Comparison of ENCODE assay signal across 10 cellular contexts in genomic region chr15:59553879-59554735, GRCh38. TPM values are rescaled to one million over a fixed set of nuclear protein-coding genes. Genes with fewer than 3 reads are reported as not detected.
DNase-seq lines count a peak whose midpoint lies in the region; ATAC-seq and TF ChIP-seq lines count a peak whose summit lies in the region.
"Had no signal": no experiment of that assay in that cellular context is flagged by ENCODE, and none has a peak within 500 bp of the region (broad histone marks: within the 10 kb centered on the region; RNA-seq: fewer than 3 reads in every experiment).

No MANE protein-coding gene starts in this region.

- H3K27me3 ChIP-seq in ACC112 (ENCODE audit: insufficient read depth, low read length) = no peaks in the 10 kb centered on the region
- H3K27me3 ChIP-seq in hepatocyte = no peaks in the 10 kb centered on the region
- H3K27me3 ChIP-seq: MG63 had no signal

- peaks cover 76% of the 10 kb centered on the region for H3K27me3 Mint-ChIP-seq in WTC11 (ENCODE audit: low read depth)

- H3K4me1 ChIP-seq in ACC112 (ENCODE audit: control insufficient read depth, insufficient read depth, low read length, unreplicated experiment) = peaks cover 28% of the 10 kb centered on the region
- H3K4me1 ChIP-seq in hepatocyte (ENCODE audit: insufficient read depth) = peaks cover 9% of the 10 kb centered on the region

- CTCF ChIA-PET in WTC11 (lab: Charles Lee) = no interaction called here

- peaks cover 18% of the 10 kb centered on the region for H3K4me1 Mint-ChIP-seq in WTC11

- H3K4me3 ChIP-seq in ACC112 (ENCODE audit: low read depth, low read length) = no peak overlapping the region
- H3K4me3 ChIP-seq in hepatocyte = no peak overlapping the region
- H3K4me3 ChIP-seq: MG63 had no signal

- H3K79me2 ChIP-seq in ACC112 (ENCODE audit: control insufficient read depth, insufficient read depth, low read length, unreplicated experiment) (no peaks in the 10 kb centered on the region), hepatocyte (no peaks in the 10 kb centered on the region)

- POLR2A ChIA-PET in WTC11 (lab: Charles Lee) = no interaction called here

- peak overlapping the region; percentile 27 for H3K27ac ChIP-seq in ACC112 (ENCODE audit: low read depth, low read length)
- peak overlapping the region; percentile 63 for H3K27ac ChIP-seq in hepatocyte

- peak overlapping the region; percentile 19 for H3K4me2 ChIP-seq in hepatocyte

- no peak overlapping the region for H3K4me3 Mint-ChIP-seq in WTC11

- 77% methylated on average over 7 of the region's 12 CpGs for WGBS in hepatocyte (ENCODE audit: low lambda C conversion rate, missing lambda C conversion rate)

- no peaks in the 10 kb centered on the region for H3K36me3 Mint-ChIP-seq in WTC11
- no peaks in the 10 kb centered on the region for H3K36me3 Mint-ChIP-seq in activated naive CD4-positive, alpha-beta T cell treated with anti-CD3 and anti-CD28 coated beads, Interleukin-2, amount 50 U/mL, for 72 hours

- no peaks in the 10 kb centered on the region for H3K9me3 Mint-ChIP-seq in WTC11
- H3K9me3 Mint-ChIP-seq in activated naive CD4-positive, alpha-beta T cell treated with anti-CD3 and anti-CD28 coated beads, Interleukin-2, amount 50 U/mL, for 72 hours = no peaks in the 10 kb centered on the region

- no peak overlapping the region for H3K27ac Mint-ChIP-seq in WTC11
- no peak overlapping the region for H3K27ac Mint-ChIP-seq in activated naive CD4-positive, alpha-beta T cell treated with anti-CD3 and anti-CD28 coated beads, Interleukin-2, amount 50 U/mL, for 72 hours

- H3K9me3 ChIP-seq in hepatocyte (ENCODE audit: low read depth) = no peaks in the 10 kb centered on the region
- H3K9me3 ChIP-seq: MG63 had no signal

- DNase-seq in HT-29 (ENCODE audit: low spot score) = peak; percentile 97
- DNase-seq in WTC11 (ENCODE audit: low spot score) = no peak
- peak; percentile 54 for DNase-seq in hepatocyte (ENCODE audit: low spot score)
- DNase-seq in NCI-H345 treated with DMSO at 0.1 percent for 48 hours (lab: John Stamatoyannopoulos, UW; ENCODE audit: unreplicated experiment) = no peak
- no peak for DNase-seq in activated naive CD4-positive, alpha-beta T cell treated with anti-CD3 and anti-CD28 coated beads, Interleukin-2, amount 50 U/mL, for 72 hours (ENCODE audit: low spot score in 2 of 2)
- DNase-seq: central memory CD4-positive, alpha-beta T cell; MG63 had no signal

- H4K20me1 ChIP-seq in hepatocyte (ENCODE audit: insufficient read depth, poor library complexity, severe bottlenecking) = no peaks in the 10 kb centered on the region

- no peak for TF ChIP-seq CTCF in WTC11 (IDR thresholded peaks at IDR 0.05)
- TF ChIP-seq CTCF in hepatocyte (IDR thresholded peaks at IDR 0.05; ENCODE audit: poor library complexity) = no peak

- H3K36me3 ChIP-seq in ACC112 (ENCODE audit: insufficient read depth, low read length) (no peaks in the 10 kb centered on the region), hepatocyte (replicated peaks; ENCODE audit: insufficient read depth, low read depth) (no peaks in the 10 kb centered on the region)
- H3K36me3 ChIP-seq: MG63 had no signal

- H3K9me2 ChIP-seq in hepatocyte (replicated peaks; ENCODE audit: insufficient read depth) = no peaks in the 10 kb centered on the region

- H2AFZ ChIP-seq in ACC112 (ENCODE audit: low read length, unreplicated experiment) (no peak overlapping the region), hepatocyte (no peak overlapping the region)

- ATAC-seq in WTC11 (no peak), HG03135 (IDR thresholded peaks at IDR 0.05; ENCODE audit: unreplicated experiment) (no peak), GM21367 (IDR thresholded peaks at IDR 0.05; ENCODE audit: unreplicated experiment) (no peak)
- no peak for ATAC-seq in activated naive CD4-positive, alpha-beta T cell treated with anti-CD3 and anti-CD28 coated beads, Interleukin-2, amount 50 U/mL, for 72 hours

TF ChIP-seq in WTC11, 78 proteins besides CTCF, POLR2A, EP300 and RAD21:
- TF ChIP-seq CBFB (CRISPR knock-in tag; IDR thresholded peaks at IDR 0.05; ENCODE audit: low read depth) = no peak
- TF ChIP-seq MAX (CRISPR knock-in tag; IDR thresholded peaks at IDR 0.05) = no peak
- peak; percentile 65 for TF ChIP-seq GABPB1 (CRISPR knock-in tag; IDR thresholded peaks at IDR 0.05)
- TF ChIP-seq HMGXB4 (CRISPR knock-in tag; IDR thresholded peaks at IDR 0.05) = no peak
TF ChIP-seq in WTC11: peak in this region for 1.

RNA-seq across cellular contexts. Expression of gene GCNT3, which starts 57.5 kb away (rescaled TPM):
- total RNA-seq in HT-29 (2014; rRNA removed; shearing (Covaris generic)) = 154 and 164 TPM in 2 replicates
- total RNA-seq in WTC11 (2021) (0.07 to 0.20 TPM (median 0.11 TPM) in 3 replicates), hepatocyte (17.5 and 21.6 TPM in 2 replicates)
- 14.6 and 19.9 TPM in 2 replicates for polyA plus RNA-seq in hepatocyte
- total RNA-seq in activated naive CD4-positive, alpha-beta T cell treated with anti-CD3 and anti-CD28 coated beads, Interleukin-2, amount 50 U/mL, for 72 hours = not detected

Comparison
In these comparisons a context has a peak if more than half of its experiments do, and no peak if none do; other contexts are left out.
1. DNase-seq: peak in HT-29 (single experiment) and hepatocyte (single experiment); none in WTC11 (single experiment), NCI-H345 treated with DMSO at 0.1 percent for 48 hours (single experiment) and activated naive CD4-positive, alpha-beta T cell treated with anti-CD3 and anti-CD28 coated beads, Interleukin-2, amount 50 U/mL, for 72 hours (0 of 2).
2. RNA of gene GCNT3, which starts 57.5 kb away (total RNA-seq): 154 to 164 TPM in HT-29 and 17.5 to 21.6 TPM in hepatocyte; 0.07 to 0.20 TPM in WTC11 and not detected in activated naive CD4-positive, alpha-beta T cell treated with anti-CD3 and anti-CD28 coated beads, Interleukin-2, amount 50 U/mL, for 72 hours; every median in the first group is over 10 times any median in the second.